In genomic region chr20:1674361-1674760, GRCh38 we compare ENCODE assay signal across 17 cellular contexts. TPM values are rescaled to one million over a fixed set of nuclear protein-coding genes. Genes with fewer than 3 reads are reported as not detected.
DNase-seq lines count a peak whose midpoint lies in the region; ATAC-seq and TF ChIP-seq lines count a peak whose summit lies in the region.
"Had no signal": no experiment of that assay in that cellular context is flagged by ENCODE, and none has a peak within 500 bp of the region (broad histone marks: within the 10 kb centered on the region; RNA-seq: fewer than 3 reads in every experiment).

No MANE protein-coding gene starts in this region.

- peak; percentile 64 for DNase-seq in NK-92 treated with Interleukin-12 subunit alpha and Interleukin-12 subunit beta, amount 100 ng/mL, for 24 hours (lab: John Stamatoyannopoulos, UW)
- no peak for DNase-seq in NK-92 (lab: John Stamatoyannopoulos, UW; ENCODE audit: unreplicated experiment)
- peak; percentile 56 to 58 for DNase-seq in activated CD4-positive, alpha-beta T cell treated with anti-CD3 and anti-CD28 coated beads, Interleukin-2, amount 50 U/mL, for 48 hours
- peak; percentile 64 for DNase-seq in activated naive CD8-positive, alpha-beta T cell treated with anti-CD3 and anti-CD28 coated beads, Interleukin-2, amount 10 ng/mL, durations not matched to agents 7 days and 5 days
- DNase-seq in stimulated activated naive CD4-positive, alpha-beta T cell treated with Interleukin-2 at 50 U/mL for 16 hours (lab: John Stamatoyannopoulos, UW) = peak; percentile 26
- no peak for DNase-seq in erythroblast (lab: John Stamatoyannopoulos, UW)
- DNase-seq in GM19238 (ENCODE audit: insufficient read length, low spot score) = no peak
- DNase-seq: activated B cell treated with CpG ODN at 0.5 μM for 24 hours, lower lobe of right lung, NCI-H2029 treated with DMSO at 0.1 percent for 48 hours, NCI-H526 treated with DMSO at 0.1 percent for 48 hours, retina had no signal

- H3K27me3 Mint-ChIP-seq in activated naive CD8-positive, alpha-beta T cell treated with anti-CD3 and anti-CD28 coated beads, Interleukin-2, amount 10 ng/mL, durations not matched to agents 7 days and 5 days = no peaks in the 10 kb centered on the region
- H3K27me3 Mint-ChIP-seq: stimulated activated memory B cell treated with anti-CD40 and anti-IgM and Interleukin-4, amounts not matched to agents 10 μg/mL and 1 μg/mL and 100 μg/mL, for 72 hours had no signal

- H3K9me3 Mint-ChIP-seq in activated naive CD8-positive, alpha-beta T cell treated with anti-CD3 and anti-CD28 coated beads, Interleukin-2, amount 10 ng/mL, durations not matched to agents 7 days and 5 days = no peaks in the 10 kb centered on the region
- H3K9me3 Mint-ChIP-seq: activated B cell treated with CpG ODN at 0.5 μM for 24 hours; CD14-positive monocyte; stimulated activated memory B cell treated with anti-CD40 and anti-IgM and Interleukin-4, amounts not matched to agents 10 μg/mL and 1 μg/mL and 100 μg/mL, for 72 hours had no signal

- H3K4me1 Mint-ChIP-seq in activated naive CD8-positive, alpha-beta T cell treated with anti-CD3 and anti-CD28 coated beads, Interleukin-2, amount 10 ng/mL, durations not matched to agents 7 days and 5 days = peaks cover 84% of the 10 kb centered on the region
- H3K4me1 Mint-ChIP-seq: activated B cell treated with CpG ODN at 0.5 μM for 24 hours had no signal

- ATAC-seq in activated naive CD8-positive, alpha-beta T cell treated with anti-CD3 and anti-CD28 coated beads, Interleukin-2, amount 10 ng/mL, durations not matched to agents 7 days and 5 days (ENCODE audit: low read depth) = peak; percentile 87
- ATAC-seq in HG03095 (IDR thresholded peaks at IDR 0.05; ENCODE audit: unreplicated experiment) = no peak
- ATAC-seq: Panc1; stimulated activated memory B cell treated with anti-CD40 and anti-IgM and Interleukin-4, amounts not matched to agents 10 μg/mL and 1 μg/mL and 100 μg/mL, for 72 hours had no signal

- peak overlapping the region; percentile 97 for H3K27ac Mint-ChIP-seq in activated naive CD8-positive, alpha-beta T cell treated with anti-CD3 and anti-CD28 coated beads, Interleukin-2, amount 10 ng/mL, durations not matched to agents 7 days and 5 days
- H3K27ac Mint-ChIP-seq: activated B cell treated with CpG ODN at 0.5 μM for 24 hours; stimulated activated memory B cell treated with anti-CD40 and anti-IgM and Interleukin-4, amounts not matched to agents 10 μg/mL and 1 μg/mL and 100 μg/mL, for 72 hours had no signal

- peak overlapping the region; percentile 84 for H3K4me3 Mint-ChIP-seq in activated naive CD8-positive, alpha-beta T cell treated with anti-CD3 and anti-CD28 coated beads, Interleukin-2, amount 10 ng/mL, durations not matched to agents 7 days and 5 days
- H3K4me3 Mint-ChIP-seq: activated B cell treated with CpG ODN at 0.5 μM for 24 hours; CD14-positive monocyte; stimulated activated memory B cell treated with anti-CD40 and anti-IgM and Interleukin-4, amounts not matched to agents 10 μg/mL and 1 μg/mL and 100 μg/mL, for 72 hours had no signal

- peaks cover 48% of the 10 kb centered on the region for H3K36me3 Mint-ChIP-seq in activated naive CD8-positive, alpha-beta T cell treated with anti-CD3 and anti-CD28 coated beads, Interleukin-2, amount 10 ng/mL, durations not matched to agents 7 days and 5 days
- H3K36me3 Mint-ChIP-seq: stimulated activated memory B cell treated with anti-CD40 and anti-IgM and Interleukin-4, amounts not matched to agents 10 μg/mL and 1 μg/mL and 100 μg/mL, for 72 hours had no signal

- POLR2A ChIA-PET in activated naive CD8-positive, alpha-beta T cell treated with anti-CD3 and anti-CD28 coated beads, Interleukin-2, amount 10 ng/mL, durations not matched to agents 7 days and 5 days (lab: Charles Lee) = interaction anchor here (0.6 to 2.0 kb wide), 7 partner anchors 9 to 34 kb away, joined by 3 to 16 read pairs (median 6); partner anchors contain the start of gene SIRPG

- TF ChIP-seq POLR2A in erythroblast (IDR thresholded peaks at IDR 0.05; ENCODE audit: low read length) = no peak

RNA-seq across cellular contexts. Expression of gene SIRPG, which starts 16.8 kb away (rescaled TPM):
- total RNA-seq in activated naive CD8-positive, alpha-beta T cell treated with anti-CD3 and anti-CD28 coated beads, Interleukin-2, amount 10 ng/mL, durations not matched to agents 7 days and 5 days = 100 to 1,000 TPM in 1 of 2 experiments, 10 to 100 TPM in 1; 98.7 to 100 TPM
- total RNA-seq: activated B cell treated with CpG ODN at 0.5 μM for 24 hours, frontal cortex had no signal

RNA-seq across cellular contexts. Expression of gene SIRPB1, which starts 54.6 kb away (rescaled TPM):
- 1 to 10 TPM; 6.5 to 9.6 TPM for total RNA-seq in activated naive CD8-positive, alpha-beta T cell treated with anti-CD3 and anti-CD28 coated beads, Interleukin-2, amount 10 ng/mL, durations not matched to agents 7 days and 5 days

Comparison
In these comparisons a context has a peak if more than half of its experiments do, and no peak if none do; other contexts are left out.
1. DNase-seq: peak in NK-92 treated with Interleukin-12 subunit alpha and Interleukin-12 subunit beta, amount 100 ng/mL, for 24 hours (single experiment), activated CD4-positive, alpha-beta T cell treated with anti-CD3 and anti-CD28 coated beads, Interleukin-2, amount 50 U/mL, for 48 hours (2 of 2), activated naive CD8-positive, alpha-beta T cell treated with anti-CD3 and anti-CD28 coated beads, Interleukin-2, amount 10 ng/mL, durations not matched to agents 7 days and 5 days (single experiment) and stimulated activated naive CD4-positive, alpha-beta T cell treated with Interleukin-2 at 50 U/mL for 16 hours (single experiment); none in NK-92 (single experiment), erythroblast (0 of 2) and GM19238 (single experiment).